ENCODE assay signal across 1 cellular context in genomic region chr10:100519321-100520051, GRCh38.
TF ChIP-seq lines count a peak whose summit lies in the region.

TSS of gene SEC31B (minus strand) at chr10:100519861. CDS start at chr10:100516952, 2,909 bp downstream.

TF ChIP-seq in HepG2, 621 proteins besides CTCF, POLR2A, EP300 and RAD21 (continued from another document and continues in another):
- no peak for TF ChIP-seq ZXDC (CRISPR knock-in tag; IDR thresholded peaks at IDR 0.05)
- no peak for TF ChIP-seq NFE2L1 (CRISPR knock-in tag; IDR thresholded peaks at IDR 0.05; ENCODE audit: borderline replicate concordance)
- no peak for TF ChIP-seq SALL2 (CRISPR knock-in tag; IDR thresholded peaks at IDR 0.05)
- TF ChIP-seq PITX1 (CRISPR knock-in tag; IDR thresholded peaks at IDR 0.05), result 0 out of 2 replicates have a peak, but pooled peaks have one; percentile 27
- no peak for TF ChIP-seq ZNF543 (CRISPR knock-in tag; IDR thresholded peaks at IDR 0.05)
- TF ChIP-seq E2F5 (CRISPR knock-in tag; conservative IDR thresholded peaks at IDR 0.05), result 0 out of 2 replicates have a peak, but pooled peaks have one; percentile 31
- TF ChIP-seq U2AF2 (IDR thresholded peaks at IDR 0.05; ENCODE audit: low read depth, low read length), result no peak
- TF ChIP-seq ZFP82 (CRISPR knock-in tag; IDR thresholded peaks at IDR 0.05; ENCODE audit: borderline replicate concordance), result no peak
- TF ChIP-seq TBX2 (CRISPR knock-in tag; IDR thresholded peaks at IDR 0.05; ENCODE audit: borderline replicate concordance), result peak; percentile 39; the same call in 1 of the 2 replicates
- no peak for TF ChIP-seq ZNF503 (CRISPR knock-in tag; IDR thresholded peaks at IDR 0.05)
- no peak for TF ChIP-seq SMYD3 (CRISPR knock-in tag; IDR thresholded peaks at IDR 0.05)
- TF ChIP-seq THAP9 (CRISPR knock-in tag; IDR thresholded peaks at IDR 0.05; ENCODE audit: borderline replicate concordance), result no peak; the same call in 1 of the 2 replicates
- no peak for TF ChIP-seq ZFP37 (CRISPR knock-in tag; IDR thresholded peaks at IDR 0.05; ENCODE audit: borderline replicate concordance)
- TF ChIP-seq GABPB1 (CRISPR knock-in tag; IDR thresholded peaks at IDR 0.05), result peak; percentile 54; the same call in 1 of the 2 replicates
- no peak; the same call in none of the 2 replicates for TF ChIP-seq PHF20 (CRISPR knock-in tag; IDR thresholded peaks at IDR 0.05)
- no peak for TF ChIP-seq ZNF746 (CRISPR knock-in tag; IDR thresholded peaks at IDR 0.05)
- no peak for TF ChIP-seq HCFC1 (IDR thresholded peaks at IDR 0.05; ENCODE audit: low read depth, low read length)
- TF ChIP-seq ZNF292 (CRISPR knock-in tag; IDR thresholded peaks at IDR 0.05; ENCODE audit: borderline replicate concordance, low read depth), result peak; percentile 0; the same call in 1 of the 2 replicates
- TF ChIP-seq ZNF235 (CRISPR knock-in tag; IDR thresholded peaks at IDR 0.05; ENCODE audit: borderline replicate concordance), result no peak; the same call in 1 of the 2 replicates
- TF ChIP-seq ZNF614 (CRISPR knock-in tag; IDR thresholded peaks at IDR 0.05; ENCODE audit: borderline replicate concordance), result no peak; the same call in 1 of the 2 replicates
- peak; percentile 63 for TF ChIP-seq PHF8 (CRISPR knock-in tag; IDR thresholded peaks at IDR 0.05)
- TF ChIP-seq GTF3A (CRISPR knock-in tag; conservative IDR thresholded peaks at IDR 0.05), result no peak
- no peak for TF ChIP-seq MLLT10 (CRISPR knock-in tag; IDR thresholded peaks at IDR 0.05)
- peak; percentile 45; the same call in 1 of the 2 replicates for TF ChIP-seq PATZ1 (CRISPR knock-in tag; IDR thresholded peaks at IDR 0.05)
- no peak for TF ChIP-seq ZNF326 (CRISPR knock-in tag; IDR thresholded peaks at IDR 0.05; ENCODE audit: borderline replicate concordance)
- no peak for TF ChIP-seq ZNF414 (CRISPR knock-in tag; IDR thresholded peaks at IDR 0.05)
- peak; percentile 87 for TF ChIP-seq ZFX (CRISPR knock-in tag; IDR thresholded peaks at IDR 0.05; ENCODE audit: low read depth)
- no peak for TF ChIP-seq TP53 (CRISPR knock-in tag; conservative IDR thresholded peaks at IDR 0.05)
- TF ChIP-seq ZMAT5 (CRISPR knock-in tag; IDR thresholded peaks at IDR 0.05; ENCODE audit: borderline replicate concordance, low read depth), result no peak
- TF ChIP-seq ZIK1 (CRISPR knock-in tag; IDR thresholded peaks at IDR 0.05; ENCODE audit: borderline replicate concordance, low read depth), result no peak
- peak; percentile 26 for TF ChIP-seq YY1 (IDR thresholded peaks at IDR 0.05; ENCODE audit: insufficient read depth, insufficient replicate concordance, low read depth, low read length)
- TF ChIP-seq THAP11 (CRISPR knock-in tag; IDR thresholded peaks at IDR 0.05), result no peak
- TF ChIP-seq KDM4B (CRISPR knock-in tag; IDR thresholded peaks at IDR 0.05), result no peak
- TF ChIP-seq YEATS4 (CRISPR knock-in tag; IDR thresholded peaks at IDR 0.05; ENCODE audit: borderline replicate concordance), result no peak
- peak; percentile 58; the same call in 1 of the 2 replicates for TF ChIP-seq ZNF768 (CRISPR knock-in tag; IDR thresholded peaks at IDR 0.05)
- peak; percentile 53; the same call in 1 of the 2 replicates for TF ChIP-seq WIZ (CRISPR knock-in tag; IDR thresholded peaks at IDR 0.05)
- TF ChIP-seq POLR2AphosphoS2 (IDR thresholded peaks at IDR 0.05; ENCODE audit: low read depth, low read length), result no peak
- TF ChIP-seq SOX13 (IDR thresholded peaks at IDR 0.05), result no peak
- no peak for TF ChIP-seq SOX13 (CRISPR knock-in tag; conservative IDR thresholded peaks at IDR 0.05 in 1 of 2, IDR thresholded peaks at IDR 0.05 in 1 of 2)
- TF ChIP-seq CSRNP2 (CRISPR knock-in tag; conservative IDR thresholded peaks at IDR 0.05; ENCODE audit: low read depth), result no peak
- peak; percentile 75 for TF ChIP-seq ZNF574 (CRISPR knock-in tag; IDR thresholded peaks at IDR 0.05)
- TF ChIP-seq HNRNPH1 (optimal IDR thresholded peaks at IDR 0.05; ENCODE audit: low read depth, low read length), result no peak
